In the genomic region with DNA sequence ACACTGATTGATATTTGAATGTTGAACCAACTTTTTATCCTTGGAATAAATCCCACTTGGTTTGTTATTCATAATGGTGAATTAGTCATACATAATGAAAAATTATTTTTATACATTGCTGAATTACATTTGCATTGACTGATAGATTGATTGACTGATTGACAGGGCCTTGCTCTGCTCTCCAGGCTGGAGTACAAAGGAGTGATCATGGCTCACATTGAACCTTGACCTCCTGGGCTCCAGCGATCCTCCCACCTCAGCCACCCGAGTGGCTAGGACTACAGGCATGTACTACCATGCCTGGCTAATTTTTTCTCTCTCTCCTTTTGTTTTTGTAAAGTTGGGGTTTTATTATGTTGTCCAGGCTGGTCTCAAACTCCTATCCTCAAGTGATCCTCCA, we compare ENCODE assay signal across 7 cellular contexts.
"Had no signal": no experiment of that assay in that cellular context is flagged by ENCODE, and none has a peak within 500 bp of the region (broad histone marks: within the 10 kb centered on the region; RNA-seq: fewer than 3 reads in every experiment).

No MANE protein-coding gene starts in this region.

- FAIRE-seq: HTR-8/SVneo, K562 had no signal

- H3K4me3 Mint-ChIP-seq: IgD-negative memory B cell had no signal

- H3K36me3 Mint-ChIP-seq: IgD-negative memory B cell had no signal

- DNase-seq: IMR-90, KBM-7, KG1 had no signal

- H3K27ac ChIP-seq: HL-60 had no signal

- H3K4me3 ChIP-seq: K562 had no signal

- H3K27ac Mint-ChIP-seq: IgD-negative memory B cell had no signal

- ATAC-seq: K562 had no signal

- H3K4me1 Mint-ChIP-seq: IgD-negative memory B cell had no signal
